Comparison of ENCODE assay signal across 11 cellular contexts in genomic region chr1:74579425-74579824, GRCh38.
DNase-seq lines count a peak whose midpoint lies in the region; ATAC-seq and TF ChIP-seq lines count a peak whose summit lies in the region.
"Had no signal": no experiment of that assay in that cellular context is flagged by ENCODE, and none has a peak within 500 bp of the region (broad histone marks: within the 10 kb centered on the region; RNA-seq: fewer than 3 reads in every experiment).

No MANE protein-coding gene starts in this region.

- 59 to 62% methylated on average over 3 of the region's 3 CpGs for WGBS in lower leg skin, 2 donors

- DNase-seq in immature natural killer cell (peak; percentile 39 to 49 (median 43)), lower leg skin (ENCODE audit: low spot score in 2 of 2) (no peak), NCI-H2081 (lab: John Stamatoyannopoulos, UW) (no peak), amygdala (lab: John Stamatoyannopoulos, UW) (no peak), iPS-NIHi11 (ENCODE audit: low spot score) (no peak)
- DNase-seq: DMS 273 treated with DMSO at 0.1 percent for 48 hours, NCI-H1092 treated with DMSO at 0.1 percent for 48 hours had no signal

- H3K4me1 Mint-ChIP-seq in immature natural killer cell: peaks cover 13 to 36% of the 10 kb centered on the region in 2 donors

- H3K36me3 Mint-ChIP-seq in immature natural killer cell: no peaks in the 10 kb centered on the region

- H3K4me3 ChIP-seq in lower leg skin (ENCODE audit: low read depth, poor library complexity, severe bottlenecking): no peak overlapping the region
- H3K4me3 ChIP-seq: skin epidermis had no signal

- TF ChIP-seq CTCF in lower leg skin (IDR thresholded peaks at IDR 0.05): no peak

- peak overlapping the region; percentile 36 to 77 (median 69) for H3K4me3 Mint-ChIP-seq in immature natural killer cell

- ATAC-seq in GM18868 (IDR thresholded peaks at IDR 0.05; ENCODE audit: unreplicated experiment) (peak; percentile 98), GM21529 (IDR thresholded peaks at IDR 0.05; ENCODE audit: unreplicated experiment) (peak; percentile 99), HG03135 (IDR thresholded peaks at IDR 0.05; ENCODE audit: unreplicated experiment) (peak; percentile 98)

- H3K27ac Mint-ChIP-seq in immature natural killer cell: peak overlapping the region; percentile 63 to 85 (median 77)

- peaks cover 0 to 1% (median 0%) of the 10 kb centered on the region in 6 donors for H3K9me3 Mint-ChIP-seq in immature natural killer cell

- H3K27me3 Mint-ChIP-seq in immature natural killer cell (ENCODE audit: low read depth in 3 of 3): peaks cover 0 to 2% (median 0%) of the 10 kb centered on the region in 3 donors

- intact Hi-C loops in lower leg skin (cut with DNase I; ENCODE audit: low total_unique reads): no loop called here

- no peak for TF ChIP-seq POLR2A in lower leg skin (IDR thresholded peaks at IDR 0.05)

Comparison
In these comparisons a context has a peak if more than half of its experiments do, and no peak if none do; other contexts are left out.
1. DNase-seq: peak in immature natural killer cell (3 of 3); none in lower leg skin (0 of 2), NCI-H2081 (0 of 2), amygdala (0 of 56) and iPS-NIHi11 (single experiment).
2. Peak in every context shown above with its lines, with median percentiles within 50 percentile points of each other: ATAC-seq.